In the genomic region with DNA sequence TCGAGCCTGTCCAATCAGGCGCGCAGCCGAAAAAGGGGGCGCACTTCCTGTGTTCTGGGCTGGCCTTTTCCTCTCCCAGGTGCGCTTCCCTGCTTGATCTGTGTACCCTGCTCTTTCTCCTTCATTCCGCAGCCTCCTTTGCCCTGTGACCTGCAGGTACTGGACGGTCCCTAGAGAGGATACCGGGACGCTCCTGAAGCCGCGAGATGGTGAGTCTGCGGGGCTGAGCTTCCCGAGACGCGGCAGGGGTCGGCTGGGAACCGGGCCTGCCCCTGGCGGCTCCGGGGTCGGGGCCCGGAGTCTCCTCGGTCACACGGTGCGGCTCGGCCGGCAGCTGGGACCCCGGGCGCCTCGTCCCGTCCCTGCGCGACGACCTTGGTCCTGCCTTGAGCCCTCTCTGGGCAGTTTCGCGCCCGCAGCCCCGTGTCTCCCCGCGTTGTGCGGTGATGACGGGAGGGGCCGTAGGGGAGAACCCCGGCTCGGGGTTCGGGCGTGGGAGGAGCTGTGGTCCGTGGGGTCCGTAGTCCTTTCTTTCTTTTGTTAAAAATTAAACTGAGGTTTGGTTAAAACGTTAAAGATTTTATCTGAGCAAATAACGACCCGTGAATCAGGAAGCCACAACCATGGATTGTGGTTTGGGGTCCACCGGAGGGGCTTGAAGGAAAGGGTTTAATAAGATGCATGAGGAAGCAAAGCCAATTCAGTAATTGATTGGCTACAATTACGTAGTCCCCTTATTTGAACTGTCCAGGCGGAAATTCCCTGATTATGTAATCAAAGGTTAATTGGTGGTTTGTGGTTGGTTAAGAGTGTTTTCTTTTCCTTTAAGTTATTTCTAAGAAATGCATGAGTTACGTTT, we compare ENCODE assay signal across 8 cellular contexts.
DNase-seq lines count a peak whose midpoint lies in the region; ATAC-seq and TF ChIP-seq lines count a peak whose summit lies in the region.

No MANE protein-coding gene starts in this region.

- H3K27ac ChIP-seq in neural progenitor cell (no peak overlapping the region), substantia nigra (ENCODE audit: low read depth, low read length, poor library complexity, severe bottlenecking) (peak overlapping the region; percentile 45)

- peak; percentile 27 for TF ChIP-seq CTCF in neural progenitor cell (IDR thresholded peaks at IDR 0.05)

- no peaks in the 10 kb centered on the region for H3K36me3 ChIP-seq in neural progenitor cell

- peaks cover 6% of the 10 kb centered on the region for H3K27me3 ChIP-seq in neural progenitor cell

- peak overlapping the region; percentile 90 for H3K4me3 Mint-ChIP-seq in neural progenitor cell

- peak overlapping the region; percentile 75 for H2AFZ ChIP-seq in neural progenitor cell (replicated peaks)

- H3K4me2 ChIP-seq in neural progenitor cell = peak overlapping the region; percentile 82

- peaks cover 5% of the 10 kb centered on the region for H3K4me1 ChIP-seq in neural progenitor cell

- H3K9me3 Mint-ChIP-seq in neural progenitor cell = no peaks in the 10 kb centered on the region

- no peak overlapping the region for H3K27ac Mint-ChIP-seq in neural progenitor cell

- H3K4me1 Mint-ChIP-seq in neural progenitor cell = peaks cover 9% of the 10 kb centered on the region

- peak overlapping the region; percentile 63 for H3K9ac ChIP-seq in neural progenitor cell

- DNase-seq in NCI-H2171 (lab: John Stamatoyannopoulos, UW) (peak; percentile 91), NCI-H2171 treated with DMSO at 0.1 percent for 48 hours (lab: John Stamatoyannopoulos, UW) (no peak), NCI-H748 (lab: John Stamatoyannopoulos, UW; ENCODE audit: unreplicated experiment) (peak; percentile 19), fibroblast of peridontal ligament (ENCODE audit: extremely low read depth) (peak; percentile 32), neural progenitor cell (ENCODE audit: low spot score) (peak; percentile 91), substantia nigra (lab: John Stamatoyannopoulos, UW) (peak in 36 of 49 donors; percentile 6 to 89 (median 56))
- DNase-seq in activated T-cell treated with anti-CD3 and anti-CD28 coated beads, Interleukin-2, amount 50 U/mL, for 48 hours = peak; percentile 89 to 91

- H3K4me3 ChIP-seq in neural progenitor cell = peak overlapping the region; percentile 85

- H4K20me1 ChIP-seq in neural progenitor cell (ENCODE audit: low read depth) = peaks cover 9% of the 10 kb centered on the region

- peaks cover 16% of the 10 kb centered on the region for H3K79me2 ChIP-seq in neural progenitor cell (ENCODE audit: low read depth)

- peaks cover 4% of the 10 kb centered on the region for H3K36me3 Mint-ChIP-seq in neural progenitor cell

- peaks cover 5% of the 10 kb centered on the region for H3K27me3 Mint-ChIP-seq in neural progenitor cell (ENCODE audit: insufficient read depth, low read depth)

- no peaks in the 10 kb centered on the region for H3K9me3 ChIP-seq in neural progenitor cell (ENCODE audit: low read depth)

- peak; percentile 49 for ATAC-seq in HG02763 (IDR thresholded peaks at IDR 0.05; ENCODE audit: unreplicated experiment)

- no peaks in the 10 kb centered on the region for H3F3A ChIP-seq in neural progenitor cell (ENCODE audit: low read depth)
